ENCODE assay signal across 13 cellular contexts in genomic region chr11:1864216-1864615, GRCh38. TPM values are rescaled to one million over a fixed set of nuclear protein-coding genes. Genes with fewer than 3 reads are reported as not detected.
DNase-seq lines count a peak whose midpoint lies in the region; ATAC-seq and TF ChIP-seq lines count a peak whose summit lies in the region.
"Had no signal": no experiment of that assay in that cellular context is flagged by ENCODE, and none has a peak within 500 bp of the region (broad histone marks: within the 10 kb centered on the region; RNA-seq: fewer than 3 reads in every experiment).

No MANE protein-coding gene starts in this region.

- H3K36me3 Mint-ChIP-seq in naive thymus-derived CD8-positive, alpha-beta T cell = peaks cover 0 to 14% (median 0%) of the 10 kb centered on the region in 3 donors
- H3K36me3 Mint-ChIP-seq in progenitor cell of endocrine pancreas (ENCODE audit: insufficient read depth) = no peaks in the 10 kb centered on the region

- intact Hi-C loops in thyroid gland (cut with DNase I) = no loop called here

- no peaks in the 10 kb centered on the region for H3K27me3 Mint-ChIP-seq in naive thymus-derived CD8-positive, alpha-beta T cell
- peaks cover 10% of the 10 kb centered on the region for H3K27me3 Mint-ChIP-seq in progenitor cell of endocrine pancreas

- H4K20me1 ChIP-seq in fibroblast of lung (ENCODE audit: control insufficient read depth, extremely low read depth, insufficient read depth, low read length) = no peaks in the 10 kb centered on the region

- H3K4me3 ChIP-seq in fibroblast of lung (replicated peaks in 1 of 4; ENCODE audit: control extremely low read depth in 1 of 4, insufficient read depth in 1 of 4, low read depth in 3 of 4, low read length in 4 of 4) (peak overlapping the region in 1 of 4 experiments; percentile 7), thyroid gland (replicated peaks in 1 of 3) (no peak overlapping the region)

- H3K36me3 ChIP-seq in fibroblast of lung (ENCODE audit: control insufficient read depth, insufficient read depth, low read length) (no peaks in the 10 kb centered on the region), thyroid gland (no peaks in the 10 kb centered on the region)

- ATAC-seq in naive thymus-derived CD8-positive, alpha-beta T cell = no peak

- H3K27ac ChIP-seq in fibroblast of lung (ENCODE audit: insufficient read depth, low read length) (peak overlapping the region; percentile 27), thyroid gland (peak overlapping the region in 2 of 3 donors; percentile 58 to 68)

- peak overlapping the region in 6 of 10 donors; percentile 24 to 90 (median 68) for H3K27ac Mint-ChIP-seq in naive thymus-derived CD8-positive, alpha-beta T cell
- H3K27ac Mint-ChIP-seq in progenitor cell of endocrine pancreas = no peak overlapping the region
- H3K27ac Mint-ChIP-seq: activated T-helper 2 cell treated with anti-CD3 and anti-CD28 coated beads, Interferon-gamma antibody, Interleukin-2, Interleukin-4, amounts not matched to agents 10 μg/mL and 5 μg/mL and 100 μg/mL, durations not matched to agents 14 hours and 24 hours and 36 hours; endodermal cell had no signal

- peak overlapping the region; percentile 46 for H3K9ac ChIP-seq in fibroblast of lung (ENCODE audit: insufficient read depth, low read length)

- peaks cover 21 to 53% (median 40%) of the 10 kb centered on the region in 4 donors for H3K4me1 Mint-ChIP-seq in naive thymus-derived CD8-positive, alpha-beta T cell
- no peaks in the 10 kb centered on the region for H3K4me1 Mint-ChIP-seq in progenitor cell of endocrine pancreas (ENCODE audit: low read depth)
- H3K4me1 Mint-ChIP-seq: endodermal cell had no signal

- POLR2A ChIA-PET in naive thymus-derived CD8-positive, alpha-beta T cell (lab: Charles Lee) = interaction anchor here (3.5 kb wide), 1 partner anchor 9 kb away, joined by 26 read pairs; no protein-coding TSS in a partner anchor

- H3K4me2 ChIP-seq in fibroblast of lung (ENCODE audit: extremely low read depth, insufficient read depth, low read length) = peak overlapping the region; percentile 35

- H3K4me3 Mint-ChIP-seq in naive thymus-derived CD8-positive, alpha-beta T cell = peak overlapping the region in 1 of 10 donors; percentile 13
- H3K4me3 Mint-ChIP-seq in progenitor cell of endocrine pancreas (ENCODE audit: low read depth) = no peak overlapping the region
- H3K4me3 Mint-ChIP-seq: endodermal cell had no signal

- H3K27me3 ChIP-seq in fibroblast of lung (ENCODE audit: control insufficient read depth, insufficient read depth, low read length) = peaks cover 10% of the 10 kb centered on the region
- H3K27me3 ChIP-seq in thyroid gland = no peaks in the 10 kb centered on the region

- WGBS in thyroid gland, 2 donors = 65 to 69% methylated on average over 19 of the region's 19 CpGs

- no peak for TF ChIP-seq POLR2A in thyroid gland (IDR thresholded peaks at IDR 0.05)

- H3K9me3 ChIP-seq in fibroblast of lung (ENCODE audit: control insufficient read depth, insufficient read depth, low read depth, low read length) (no peaks in the 10 kb centered on the region), thyroid gland (no peaks in the 10 kb centered on the region)

- DNase-seq in RPMI7951 (ENCODE audit: low read depth) = peak; percentile 39
- DNase-seq in fibroblast of lung (ENCODE audit: low read depth in 2 of 2) = peak in 1 of 2 donors; percentile 15
- DNase-seq in naive thymus-derived CD8-positive, alpha-beta T cell = no peak
- DNase-seq in thyroid gland = no peak
- no peak for DNase-seq in stimulated activated CD4-positive, alpha-beta T cell treated with anti-CD3 and anti-CD28 coated beads, Interleukin-4, amount 100 ng/mL, for 24 hours
- DNase-seq in stimulated activated CD4-positive, alpha-beta T cell treated with anti-CD3 and anti-CD28 coated beads, Interleukin-15, amount 100 ng/mL, for 24 hours = no peak
- DNase-seq in progenitor cell of endocrine pancreas (ENCODE audit: low spot score, unreplicated experiment) = no peak
- DNase-seq in OCI-M1 (lab: John Stamatoyannopoulos, UW) = no peak
- DNase-seq: activated CD4-positive, CD25-positive, alpha-beta regulatory T cell; SHP77 treated with DMSO at 0.1 percent for 48 hours had no signal

- H3K4me1 ChIP-seq in fibroblast of lung (ENCODE audit: control insufficient read depth, extremely low read depth, insufficient read depth, low read length) (peaks cover 9% of the 10 kb centered on the region), thyroid gland (peaks cover 15 to 29% of the 10 kb centered on the region in 2 donors)

- no peaks in the 10 kb centered on the region for H3K79me2 ChIP-seq in fibroblast of lung (ENCODE audit: control insufficient read depth, insufficient read depth, low read length)

- H3K9me3 Mint-ChIP-seq in naive thymus-derived CD8-positive, alpha-beta T cell = no peaks in the 10 kb centered on the region
- no peaks in the 10 kb centered on the region for H3K9me3 Mint-ChIP-seq in progenitor cell of endocrine pancreas (ENCODE audit: low read depth)
- H3K9me3 Mint-ChIP-seq: activated T-helper 2 cell treated with anti-CD3 and anti-CD28 coated beads, Interferon-gamma antibody, Interleukin-2, Interleukin-4, amounts not matched to agents 10 μg/mL and 5 μg/mL and 100 μg/mL, durations not matched to agents 14 hours and 24 hours and 36 hours; endodermal cell had no signal

- H2AFZ ChIP-seq in fibroblast of lung (ENCODE audit: low read length) = peak overlapping the region; percentile 60

- no peak for TF ChIP-seq CTCF in fibroblast of lung (conservative IDR thresholded peaks at IDR 0.05 in 1 of 2, IDR thresholded peaks at IDR 0.05 in 1 of 2; ENCODE audit: low read depth in 1 of 2, low read length in 2 of 2)
- TF ChIP-seq CTCF in thyroid gland (IDR thresholded peaks at IDR 0.05) = no peak
- no peak for TF ChIP-seq CTCF in progenitor cell of endocrine pancreas (IDR thresholded peaks at IDR 0.05; ENCODE audit: unreplicated experiment)

RNA-seq across cellular contexts. Expression of gene LSP1, which starts 11.3 kb away (rescaled TPM):
- 2.4 and 3.8 TPM in 2 replicates for total RNA-seq in RPMI7951 (2014; rRNA removed; shearing (Covaris generic))
- total RNA-seq in fibroblast of lung (1.8 and 6.7 TPM in 2 replicates), thyroid gland (10 to 100 TPM in 2 of 4 donors, 1 to 10 TPM in 2; 6.7 to 26.1 (median 10.5) TPM), progenitor cell of endocrine pancreas (not detected in 2 replicates)
- polyA plus RNA-seq in fibroblast of lung = 0.19 and 1.3 TPM in 2 replicates
- 0.24 and 2.0 TPM in 2 replicates for polyA plus RNA-seq in fibroblast of lung (2012)
- polyA minus RNA-seq in fibroblast of lung (ENCODE audit: low replicate concordance) = not detected in 2 replicates
- 100 to 1,000 TPM; 287 to 295 TPM for total RNA-seq in naive thymus-derived CD8-positive, alpha-beta T cell
- 100 to 1,000 TPM; 326 to 438 (median 338) TPM for polyA plus RNA-seq in naive thymus-derived CD8-positive, alpha-beta T cell
- total RNA-seq: endodermal cell had no signal

RNA-seq across cellular contexts. Expression of gene TNNI2, which starts 25.4 kb away (rescaled TPM):
- total RNA-seq in RPMI7951 (2014; rRNA removed; shearing (Covaris generic)) = 0.48 TPM in 1 of 2 replicates, not detected in the other
- total RNA-seq in fibroblast of lung (not detected in 2 replicates), thyroid gland (not detected), progenitor cell of endocrine pancreas (0.55 and 0.69 TPM in 2 replicates)
- not detected in 2 replicates for polyA plus RNA-seq in fibroblast of lung
- polyA plus RNA-seq in fibroblast of lung (2012) = not detected in 2 replicates
- not detected in 2 replicates for polyA minus RNA-seq in fibroblast of lung (ENCODE audit: low replicate concordance)
- total RNA-seq in naive thymus-derived CD8-positive, alpha-beta T cell = not detected
- not detected for polyA plus RNA-seq in naive thymus-derived CD8-positive, alpha-beta T cell
- total RNA-seq: endodermal cell had no signal

RNA-seq across cellular contexts. Expression of gene PRR33, which starts 27.5 kb away (rescaled TPM):
- total RNA-seq in RPMI7951 (2014; rRNA removed; shearing (Covaris generic)) = not detected in 2 replicates
- total RNA-seq in fibroblast of lung (not detected in 2 replicates), thyroid gland (not detected), progenitor cell of endocrine pancreas (not detected in 2 replicates)
- not detected in 2 replicates for polyA plus RNA-seq in fibroblast of lung
- polyA plus RNA-seq in fibroblast of lung (2012) = not detected in 2 replicates
- polyA minus RNA-seq in fibroblast of lung (ENCODE audit: low replicate concordance) = not detected in 2 replicates
- total RNA-seq in naive thymus-derived CD8-positive, alpha-beta T cell = not detected
- polyA plus RNA-seq in naive thymus-derived CD8-positive, alpha-beta T cell = under 1 TPM; 0.06 to 0.15 (median 0.08) TPM
- total RNA-seq: endodermal cell had no signal

RNA-seq across cellular contexts. Expression of gene SYT8, which starts 29.4 kb away (rescaled TPM):
- total RNA-seq in RPMI7951 (2014; rRNA removed; shearing (Covaris generic)) = 0.20 TPM in 1 of 2 replicates, not detected in the other
- total RNA-seq in fibroblast of lung (not detected in 2 replicates), thyroid gland (not detected), progenitor cell of endocrine pancreas (0.69 and 1.5 TPM in 2 replicates)
- polyA plus RNA-seq in fibroblast of lung = not detected in 2 replicates
- polyA plus RNA-seq in fibroblast of lung (2012) = not detected in 2 replicates
- polyA minus RNA-seq in fibroblast of lung (ENCODE audit: low replicate concordance) = not detected in 2 replicates
- not detected for total RNA-seq in naive thymus-derived CD8-positive, alpha-beta T cell
- polyA plus RNA-seq in naive thymus-derived CD8-positive, alpha-beta T cell = not detected
- total RNA-seq: activated T-helper 2 cell treated with anti-CD3 and anti-CD28 coated beads, Interferon-gamma antibody, Interleukin-2, Interleukin-4, amounts not matched to agents 10 μg/mL and 5 μg/mL and 100 μg/mL, durations not matched to agents 14 hours and 24 hours and 36 hours; endodermal cell; posterior vena cava had no signal

RNA-seq across cellular contexts. Expression of gene TNNT3, which starts 55.3 kb away (rescaled TPM):
- total RNA-seq in RPMI7951 (2014; rRNA removed; shearing (Covaris generic)) = not detected in 2 replicates
- total RNA-seq in fibroblast of lung (0.26 TPM in 1 of 2 replicates, not detected in the other), thyroid gland (1 to 10 TPM in 3 of 4 donors, not detected in 1; 1.7 to 4.1 (median 2.6) TPM), progenitor cell of endocrine pancreas (0.38 TPM in 1 of 2 replicates, not detected in the other)
- polyA plus RNA-seq in fibroblast of lung = not detected in 2 replicates
- polyA plus RNA-seq in fibroblast of lung (2012) = not detected in 2 replicates
- not detected in 2 replicates for polyA minus RNA-seq in fibroblast of lung (ENCODE audit: low replicate concordance)
- 10 to 100 TPM; 28.0 to 29.7 TPM for total RNA-seq in naive thymus-derived CD8-positive, alpha-beta T cell
- under 1 TPM in 1 of 3 donors, not detected in 2; 0.39 TPM for polyA plus RNA-seq in naive thymus-derived CD8-positive, alpha-beta T cell
- total RNA-seq: endodermal cell had no signal

Comparison
In these comparisons a context has a peak if more than half of its experiments do, and no peak if none do; other contexts are left out.
1. RNA of gene LSP1, which starts 11.3 kb away (total RNA-seq): 287 to 295 TPM in naive thymus-derived CD8-positive, alpha-beta T cell; 6.7 to 26.1 TPM in thyroid gland, 2.4 to 3.8 TPM in RPMI7951, 1.8 to 6.7 TPM in fibroblast of lung and not detected in progenitor cell of endocrine pancreas; every median in the first group is over 10 times any median in the second.